8 cellular contexts compared by ENCODE assay signal in the genomic region with DNA sequence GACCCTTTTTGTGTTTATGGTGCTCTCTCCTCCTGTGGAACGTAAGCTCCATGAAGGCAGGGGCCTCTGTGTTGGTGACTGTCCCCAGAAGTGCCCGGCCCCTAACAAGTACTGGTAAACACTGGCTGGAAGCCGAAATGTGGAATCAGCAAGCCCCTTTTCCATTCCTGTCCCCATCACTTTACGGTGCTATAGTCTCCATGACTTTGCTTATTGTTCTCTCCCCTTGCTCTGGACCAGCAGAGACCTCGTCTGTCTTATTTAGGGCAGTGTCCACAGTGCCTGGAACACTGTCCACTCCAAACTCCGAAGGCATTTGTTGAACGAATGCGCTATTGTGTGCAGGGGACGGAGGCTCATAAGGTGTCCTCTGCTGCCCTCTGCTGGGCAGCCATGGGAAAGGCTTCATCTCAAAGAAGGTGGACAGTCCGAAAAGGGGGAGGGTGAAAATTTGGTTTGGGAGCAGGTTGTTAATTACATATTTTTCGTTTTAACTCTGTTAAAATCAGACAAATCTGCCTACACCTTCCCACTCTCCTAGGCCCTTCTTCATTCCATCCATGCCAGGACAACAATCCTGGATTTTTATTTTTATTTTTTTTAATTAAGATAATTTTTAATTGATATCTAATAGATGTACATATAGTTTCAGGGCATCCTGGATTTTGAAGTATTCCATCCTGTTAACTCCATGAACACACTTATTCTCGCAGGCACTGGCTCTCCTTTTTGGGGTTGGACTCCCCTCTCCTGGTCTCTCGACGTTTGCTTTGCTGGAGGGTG.
DNase-seq lines count a peak whose midpoint lies in the region; ATAC-seq, FAIRE-seq and TF ChIP-seq lines count a peak whose summit lies in the region.

No MANE protein-coding gene starts in this region.

- POLR2A ChIA-PET in A673 (lab: Charles Lee; ENCODE audit: low non-redundant PET), result no interaction called here

- no peak overlapping the region for H3K4me2 ChIP-seq in trophoblast cell (ENCODE audit: low read length)

- H3K27me3 ChIP-seq in A673 (replicated peaks; ENCODE audit: insufficient read depth, low read depth, low read length, poor library complexity) (no peaks in the 10 kb centered on the region), trophoblast cell (ENCODE audit: insufficient read depth, low read length) (no peaks in the 10 kb centered on the region)

- WGBS in trophoblast cell (ENCODE audit: extremely low coverage, insufficient coverage, insufficient read length), result no CpG with 5 or more reads among the region's 14 CpGs

- FAIRE-seq in urothelium cell line (lab: Jason Lieb, UNC), result no peak

- intact Hi-C loops in A673 (cut with micrococcal nuclease; ENCODE audit: unreplicated experiment), result loop anchor here (1.0 to 5.0 kb wide), 3 partner anchors 598 to 1053 kb away; no protein-coding TSS in a partner anchor

- peak; percentile 97 for TF ChIP-seq CTCF in A673 (conservative IDR thresholded peaks at IDR 0.05; ENCODE audit: low read depth, low read length)

- no peak overlapping the region for H2AK5ac ChIP-seq in trophoblast cell (ENCODE audit: low read length)

- H3K9ac ChIP-seq in SK-N-MC (ENCODE audit: insufficient read length), result no peak overlapping the region
- H3K9ac ChIP-seq in trophoblast cell (ENCODE audit: low read length), result no peak overlapping the region

- H2AFZ ChIP-seq in trophoblast cell (ENCODE audit: insufficient read depth, low read length, poor library complexity), result no peak overlapping the region

- H3K27ac ChIP-seq in A673 (ENCODE audit: low read depth, low read length, poor library complexity, severe bottlenecking) (no peak overlapping the region), SK-N-MC (no peak overlapping the region), trophoblast cell (ENCODE audit: low read depth, low read length) (no peak overlapping the region)

- H2BK5ac ChIP-seq in trophoblast cell (ENCODE audit: low read depth, low read length, poor library complexity), result no peak overlapping the region

- H3K9me3 ChIP-seq in A673 (ENCODE audit: low read depth, low read length, poor library complexity, severe bottlenecking) (no peaks in the 10 kb centered on the region), SK-N-MC (ENCODE audit: low read depth, low read length) (no peaks in the 10 kb centered on the region), trophoblast cell (ENCODE audit: insufficient read depth, low read depth, low read length) (peaks cover 4% of the 10 kb centered on the region)

- H3K4ac ChIP-seq in trophoblast cell (ENCODE audit: low read depth, low read length), result no peak overlapping the region

- no peak overlapping the region for H3K18ac ChIP-seq in trophoblast cell (ENCODE audit: low read length)

- H4K8ac ChIP-seq in trophoblast cell (ENCODE audit: low read depth, low read length), result no peak overlapping the region

- no peak overlapping the region for H2BK120ac ChIP-seq in trophoblast cell (ENCODE audit: insufficient read depth, low read length, poor library complexity)

- peak; percentile 62 for ATAC-seq in GM18861 (IDR thresholded peaks at IDR 0.05; ENCODE audit: unreplicated experiment)

- CTCF ChIA-PET in A673 (lab: Charles Lee), result interaction anchor here (0.5 to 1.3 kb wide), 2 partner anchors 650 to 784 kb away, joined by 3 to 4 read pairs; no protein-coding TSS in a partner anchor

- H2BK12ac ChIP-seq in trophoblast cell (ENCODE audit: low read length), result no peak overlapping the region

- H3K4me3 ChIP-seq in A673 (ENCODE audit: low read depth, low read length, poor library complexity, severe bottlenecking), result no peak overlapping the region
- no peak overlapping the region for H3K4me3 ChIP-seq in SK-N-MC
- no peak overlapping the region for H3K4me3 ChIP-seq in trophoblast cell (ENCODE audit: low read depth, low read length)

- no peaks in the 10 kb centered on the region for H3K79me2 ChIP-seq in trophoblast cell (ENCODE audit: control insufficient read depth, insufficient read depth, low read length, poor library complexity)

- no peak overlapping the region for H4K91ac ChIP-seq in trophoblast cell (ENCODE audit: low read depth, low read length)

- no TSS peak for BruUV-seq in A673 (replicated peaks; lab: Mats Ljungman, UMichigan)

- DNase-seq in A673 (ENCODE audit: low spot score) (peak; percentile 81), M059J (ENCODE audit: low read depth) (peak; percentile 74), SK-N-MC (ENCODE audit: low read depth, low spot score) (peak; percentile 18), glomerular endothelial cell (ENCODE audit: extremely low read depth, low read depth, low spot score) (peak; percentile 58), trophoblast cell (peak; percentile 52 to 90), urothelium cell line (ENCODE audit: low spot score) (peak; percentile 65)
- peak; percentile 58 for DNase-seq in activated naive CD4-positive, alpha-beta T cell treated with anti-CD3 and anti-CD28 coated beads, Interleukin-2, amount 50 U/mL, for 16 hours

- H3K36me3 ChIP-seq in A673 (ENCODE audit: insufficient read depth, low read length, poor library complexity, severe bottlenecking) (no peaks in the 10 kb centered on the region), SK-N-MC (ENCODE audit: insufficient read depth, low read length) (no peaks in the 10 kb centered on the region), trophoblast cell (ENCODE audit: control insufficient read depth in 1 of 2, insufficient read depth in 2 of 2, low read length in 2 of 2) (no peaks in the 10 kb centered on the region)

- H3K23ac ChIP-seq in trophoblast cell (ENCODE audit: low read length), result no peak overlapping the region

- no peak overlapping the region for H3K14ac ChIP-seq in trophoblast cell (ENCODE audit: low read length)

- H3K4me1 ChIP-seq in A673 (ENCODE audit: insufficient read depth, low read length, poor library complexity, severe bottlenecking), result peaks cover 16% of the 10 kb centered on the region
- H3K4me1 ChIP-seq in trophoblast cell (ENCODE audit: control insufficient read depth in 1 of 2, insufficient read depth in 2 of 2, low read length in 2 of 2), result no peaks in the 10 kb centered on the region

- no peak overlapping the region for H4K12ac ChIP-seq in trophoblast cell (ENCODE audit: low read depth, low read length)

- no peaks in the 10 kb centered on the region for H3K79me1 ChIP-seq in trophoblast cell (ENCODE audit: low read length)

Comparison
In these comparisons a context has a peak if more than half of its experiments do, and no peak if none do; other contexts are left out.
1. DNase-seq: peak in every context shown above with its lines; median percentile 81 in A673; 74 in M059J; 71 in trophoblast cell; 65 in urothelium cell line; 58 in activated naive CD4-positive, alpha-beta T cell treated with anti-CD3 and anti-CD28 coated beads, Interleukin-2, amount 50 U/mL, for 16 hours; 58 in glomerular endothelial cell; 18 in SK-N-MC.